13 cellular contexts compared by ENCODE assay signal in genomic region chr14:23069413-23069806, GRCh38. TPM values are rescaled to one million over a fixed set of nuclear protein-coding genes. Genes with fewer than 3 reads are reported as not detected.
A peak's percentile ranks its signal among the peaks of the same experiment; 100 is the strongest.
DNase-seq lines count a peak whose midpoint lies in the region; ATAC-seq and TF ChIP-seq lines count a peak whose summit lies in the region.
"Had no signal": no experiment of that assay in that cellular context is flagged by ENCODE, and none has a peak within 500 bp of the region (broad histone marks: within the 10 kb centered on the region; RNA-seq: fewer than 3 reads in every experiment).

No MANE protein-coding gene starts in this region.

- H3K9me3 ChIP-seq in iPS-18a (ENCODE audit: control insufficient read depth, low read depth, low read length), result no peaks in the 10 kb centered on the region
- no peaks in the 10 kb centered on the region for H3K9me3 ChIP-seq in stomach

- no peak for TF ChIP-seq POLR2A in stomach (IDR thresholded peaks at IDR 0.05)

- no peak for ATAC-seq in GM21515 (IDR thresholded peaks at IDR 0.05; ENCODE audit: unreplicated experiment)

- H3K27me3 Mint-ChIP-seq in activated naive CD4-positive, alpha-beta T cell treated with anti-CD3 and anti-CD28 coated beads, Interleukin-2, amount 10 ng/mL, durations not matched to agents 7 days and 5 days, result no peaks in the 10 kb centered on the region
- no peaks in the 10 kb centered on the region for H3K27me3 Mint-ChIP-seq in activated CD4-positive, alpha-beta memory T cell treated with anti-CD3 and anti-CD28 coated beads, Interleukin-2, amount 10 ng/mL, durations not matched to agents 7 days and 5 days

- POLR2A ChIA-PET in activated CD4-positive, alpha-beta memory T cell treated with anti-CD3 and anti-CD28 coated beads, Interleukin-2, amount 10 ng/mL, durations not matched to agents 7 days and 5 days (lab: Charles Lee), result interaction anchor here (0.7 to 3.7 kb wide), 9 partner anchors 8 to 252 kb away, joined by 3 to 37 read pairs (median 4); partner anchors contain the start of genes ACIN1, C14orf119, CDH24 and HAUS4

- peak overlapping the region; percentile 75 for H3K27ac Mint-ChIP-seq in activated naive CD4-positive, alpha-beta T cell treated with anti-CD3 and anti-CD28 coated beads, Interleukin-2, amount 10 ng/mL, durations not matched to agents 7 days and 5 days
- no peak overlapping the region for H3K27ac Mint-ChIP-seq in activated CD4-positive, alpha-beta memory T cell treated with anti-CD3 and anti-CD28 coated beads, Interleukin-2, amount 10 ng/mL, durations not matched to agents 7 days and 5 days

- peak overlapping the region; percentile 14 for H3K4me3 ChIP-seq in iPS-18a (ENCODE audit: low read length)
- no peak overlapping the region for H3K4me3 ChIP-seq in stomach

- H3K27me3 ChIP-seq in iPS-18a (ENCODE audit: control insufficient read depth, insufficient read depth, low read length) (no peaks in the 10 kb centered on the region), stomach (no peaks in the 10 kb centered on the region)

- H3K36me3 Mint-ChIP-seq in activated naive CD4-positive, alpha-beta T cell treated with anti-CD3 and anti-CD28 coated beads, Interleukin-2, amount 10 ng/mL, durations not matched to agents 7 days and 5 days, result peaks cover 43% of the 10 kb centered on the region
- H3K36me3 Mint-ChIP-seq in activated CD4-positive, alpha-beta memory T cell treated with anti-CD3 and anti-CD28 coated beads, Interleukin-2, amount 10 ng/mL, durations not matched to agents 7 days and 5 days (ENCODE audit: low read depth), result peaks cover 60% of the 10 kb centered on the region

- intact Hi-C loops in stomach (cut with DNase I; ENCODE audit: low total_unique reads), result no loop called here

- no peak overlapping the region for H3K9ac ChIP-seq in iPS-18a (ENCODE audit: low read length)

- peaks cover 67% of the 10 kb centered on the region for H3K36me3 ChIP-seq in iPS-18a (ENCODE audit: control insufficient read depth, low read depth, low read length)
- H3K36me3 ChIP-seq in stomach, result peaks cover 56 to 77% (median 74%) of the 10 kb centered on the region in 4 donors

- H3K27ac ChIP-seq in VCaP (peak overlapping the region; percentile 32; the same call in 1 of the 2 replicates), iPS-18a (ENCODE audit: low read length) (peak overlapping the region; percentile 52), stomach (peak overlapping the region in 4 of 5 donors; percentile 14 to 89 (median 61))

- TF ChIP-seq EP300 in stomach (IDR thresholded peaks at IDR 0.05), result no peak

- no peak overlapping the region for H3K4me3 Mint-ChIP-seq in activated naive CD4-positive, alpha-beta T cell treated with anti-CD3 and anti-CD28 coated beads, Interleukin-2, amount 10 ng/mL, durations not matched to agents 7 days and 5 days
- H3K4me3 Mint-ChIP-seq in activated CD4-positive, alpha-beta memory T cell treated with anti-CD3 and anti-CD28 coated beads, Interleukin-2, amount 10 ng/mL, durations not matched to agents 7 days and 5 days, result no peak overlapping the region

- no peaks in the 10 kb centered on the region for H3K9me3 Mint-ChIP-seq in activated naive CD4-positive, alpha-beta T cell treated with anti-CD3 and anti-CD28 coated beads, Interleukin-2, amount 10 ng/mL, durations not matched to agents 7 days and 5 days
- H3K9me3 Mint-ChIP-seq in activated CD4-positive, alpha-beta memory T cell treated with anti-CD3 and anti-CD28 coated beads, Interleukin-2, amount 10 ng/mL, durations not matched to agents 7 days and 5 days, result no peaks in the 10 kb centered on the region

- TF ChIP-seq CTCF in VCaP (conservative IDR thresholded peaks at IDR 0.05) (no peak), stomach (IDR thresholded peaks at IDR 0.05) (no peak)

- CTCF ChIA-PET in activated naive CD4-positive, alpha-beta T cell treated with anti-CD3 and anti-CD28 coated beads, Interleukin-2, amount 10 ng/mL, durations not matched to agents 7 days and 5 days (lab: Charles Lee), result interaction anchor here (0.9 to 4.0 kb wide), 41 partner anchors 8 to 498 kb away, joined by 3 to 37 read pairs (median 6); partner anchors contain the start of genes ACIN1, C14orf119, CEBPE and RBM23
- CTCF ChIA-PET in activated CD4-positive, alpha-beta memory T cell treated with anti-CD3 and anti-CD28 coated beads, Interleukin-2, amount 10 ng/mL, durations not matched to agents 7 days and 5 days (lab: Charles Lee), result interaction anchor here (0.6 to 4.2 kb wide), 56 partner anchors 9 to 471 kb away, joined by 3 to 42 read pairs (median 6); partner anchors contain the start of genes ABHD4, ACIN1, AJUBA and C14orf119

- 76 to 90% (median 82%) methylated on average over 3 to 4 of the region's 4 CpGs for WGBS in stomach, 5 donors

- H3K4me1 ChIP-seq in iPS-18a (ENCODE audit: control insufficient read depth, low read depth, low read length) (peaks cover 33% of the 10 kb centered on the region), stomach (peaks cover 33 to 65% (median 52%) of the 10 kb centered on the region in 4 donors)

- H3K4me1 Mint-ChIP-seq in activated naive CD4-positive, alpha-beta T cell treated with anti-CD3 and anti-CD28 coated beads, Interleukin-2, amount 10 ng/mL, durations not matched to agents 7 days and 5 days, result peaks cover 39% of the 10 kb centered on the region
- H3K4me1 Mint-ChIP-seq in activated CD4-positive, alpha-beta memory T cell treated with anti-CD3 and anti-CD28 coated beads, Interleukin-2, amount 10 ng/mL, durations not matched to agents 7 days and 5 days, result peaks cover 37% of the 10 kb centered on the region

- no peak for DNase-seq in activated naive CD4-positive, alpha-beta T cell treated with anti-CD3 and anti-CD28 coated beads, Interleukin-2, amount 10 ng/mL, durations not matched to agents 7 days and 5 days
- no peak for DNase-seq in activated naive CD4-positive, alpha-beta T cell (lab: John Stamatoyannopoulos, UW)
- DNase-seq in stomach (no peak), glomerular visceral epithelial cell (ENCODE audit: extremely low spot score) (no peak)
- DNase-seq in activated CD4-positive, alpha-beta memory T cell treated with anti-CD3 and anti-CD28 coated beads, Interleukin-2, amount 10 ng/mL, durations not matched to agents 7 days and 5 days, result no peak
- DNase-seq: AML-193, NCI-H2171 had no signal

RNA-seq across cellular contexts. Expression of gene CDH24, which starts 12.1 kb away (rescaled TPM):
- 10 to 100 TPM in 1 of 5 donors, 1 to 10 TPM in 3, not detected in 1; 1.2 to 14.3 (median 4.8) TPM for total RNA-seq in stomach
- 1 to 10 TPM; 2.3 to 4.0 (median 3.2) TPM for polyA plus RNA-seq in stomach
- 1 to 10 TPM; 1.6 to 2.0 TPM for total RNA-seq in activated CD4-positive, alpha-beta memory T cell treated with anti-CD3 and anti-CD28 coated beads, Interleukin-2, amount 10 ng/mL, durations not matched to agents 7 days and 5 days

RNA-seq across cellular contexts. Expression of gene ACIN1, which starts 25.5 kb away (rescaled TPM):
- 100 to 1,000 TPM; 114 to 232 (median 123) TPM for total RNA-seq in stomach
- 10 to 100 TPM; 37.1 to 86.4 (median 52.7) TPM for polyA plus RNA-seq in stomach
- total RNA-seq in activated CD4-positive, alpha-beta memory T cell treated with anti-CD3 and anti-CD28 coated beads, Interleukin-2, amount 10 ng/mL, durations not matched to agents 7 days and 5 days, result 100 to 1,000 TPM; 166 to 167 TPM

RNA-seq across cellular contexts. Expression of gene C14orf119, which starts 25.9 kb away (rescaled TPM):
- total RNA-seq in stomach, result 10 to 100 TPM in 2 of 5 donors, 1 to 10 TPM in 2, not detected in 1; 1.8 to 25.2 (median 14.0) TPM
- polyA plus RNA-seq in stomach, result 10 to 100 TPM; 27.4 to 51.8 (median 49.8) TPM
- 10 to 100 TPM; 49.2 to 55.5 TPM for total RNA-seq in activated CD4-positive, alpha-beta memory T cell treated with anti-CD3 and anti-CD28 coated beads, Interleukin-2, amount 10 ng/mL, durations not matched to agents 7 days and 5 days

RNA-seq across cellular contexts. Expression of gene PSMB11, which starts 27.4 kb away (rescaled TPM):
- total RNA-seq in stomach, result not detected
- not detected for polyA plus RNA-seq in stomach
- total RNA-seq in activated CD4-positive, alpha-beta memory T cell treated with anti-CD3 and anti-CD28 coated beads, Interleukin-2, amount 10 ng/mL, durations not matched to agents 7 days and 5 days, result not detected
- total RNA-seq: kidney; renal cortical epithelial cell; T-helper 1 cell treated with Interleukin-12 subunit alpha and Interleukin-12 subunit beta and Interleukin-4 antibody, amounts not matched to agents 30 ng/mL and 1 ng/mL, for 36 hours had no signal

RNA-seq across cellular contexts. Expression of gene PSMB5, which starts 34.7 kb away (rescaled TPM):
- total RNA-seq in stomach, result 100 to 1,000 TPM in 1 of 5 donors, 10 to 100 TPM in 4; 34.4 to 139 (median 54.6) TPM
- 100 to 1,000 TPM in 1 of 3 donors, 10 to 100 TPM in 2; 96.4 to 147 (median 98.6) TPM for polyA plus RNA-seq in stomach
- total RNA-seq in activated CD4-positive, alpha-beta memory T cell treated with anti-CD3 and anti-CD28 coated beads, Interleukin-2, amount 10 ng/mL, durations not matched to agents 7 days and 5 days, result 10 to 100 TPM; 55.0 to 57.5 TPM
